In the genomic region with DNA sequence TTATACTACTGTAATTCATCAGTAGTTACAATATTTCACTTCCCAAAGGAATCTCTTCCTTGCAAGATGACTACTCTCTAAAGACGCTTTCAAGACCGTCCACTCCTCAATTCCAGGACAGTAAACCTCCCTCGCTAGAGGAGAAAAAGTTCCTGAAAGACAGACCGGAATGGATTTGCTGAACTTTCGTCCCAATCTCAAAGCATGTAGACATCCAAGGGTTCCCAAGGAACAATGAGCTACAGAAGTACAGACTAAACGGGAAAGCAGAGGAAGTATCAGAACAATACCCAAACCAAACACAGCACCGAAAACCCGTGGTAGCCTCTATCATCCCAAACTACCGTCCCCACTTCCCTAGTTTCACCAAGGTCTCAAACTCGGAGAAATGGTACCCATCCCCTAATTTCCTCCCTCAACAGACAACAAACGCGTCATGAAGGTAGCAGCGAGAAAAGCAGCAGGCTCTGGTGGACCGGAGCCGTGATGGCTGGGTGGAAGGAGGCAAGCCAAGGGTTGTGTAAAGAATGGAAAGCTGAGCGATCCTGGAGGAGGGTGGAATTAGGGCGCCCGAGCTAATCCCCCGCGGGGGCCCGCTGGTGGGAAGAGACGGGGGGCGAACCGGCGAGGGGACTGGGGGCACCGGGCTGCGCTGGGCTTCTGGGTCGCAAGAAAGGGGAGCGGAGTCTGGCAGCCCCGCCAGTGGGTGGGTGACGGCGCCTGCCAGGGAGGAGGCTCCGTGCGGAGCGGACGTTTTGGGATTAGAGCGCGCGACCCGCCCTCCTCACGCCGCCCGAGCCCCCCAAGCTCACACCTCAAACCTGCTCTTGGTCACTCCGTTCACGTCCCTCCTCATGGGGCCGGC, we compare ENCODE assay signal across 1 cellular context.
TF ChIP-seq lines count a peak whose summit lies in the region.

No MANE protein-coding gene starts in this region.

TF ChIP-seq in HepG2, 621 proteins besides CTCF, POLR2A, EP300 and RAD21 (continued from another document and continues in another):
- TF ChIP-seq, protein P1, sequence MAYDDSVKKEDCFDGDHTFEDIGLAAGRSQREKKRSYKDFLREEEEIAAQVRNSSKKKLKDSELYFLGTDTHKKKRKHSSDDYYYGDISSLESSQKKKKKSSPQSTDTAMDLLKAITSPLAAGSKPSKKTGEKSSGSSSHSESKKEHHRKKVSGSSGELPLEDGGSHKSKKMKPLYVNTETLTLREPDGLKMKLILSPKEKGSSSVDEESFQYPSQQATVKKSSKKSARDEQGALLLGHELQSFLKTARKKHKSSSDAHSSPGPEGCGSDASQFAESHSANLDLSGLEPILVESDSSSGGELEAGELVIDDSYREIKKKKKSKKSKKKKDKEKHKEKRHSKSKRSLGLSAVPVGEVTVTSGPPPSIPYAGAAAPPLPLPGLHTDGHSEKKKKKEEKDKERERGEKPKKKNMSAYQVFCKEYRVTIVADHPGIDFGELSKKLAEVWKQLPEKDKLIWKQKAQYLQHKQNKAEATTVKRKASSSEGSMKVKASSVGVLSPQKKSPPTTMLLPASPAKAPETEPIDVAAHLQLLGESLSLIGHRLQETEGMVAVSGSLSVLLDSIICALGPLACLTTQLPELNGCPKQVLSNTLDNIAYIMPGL (CRISPR knock-in tag; IDR thresholded peaks at IDR 0.05; ENCODE audit: borderline replicate concordance in 1 of 2, low read depth in 1 of 2): peak in 1 of 2 experiments; percentile 10; a peak in 2 of 4 replicates
- TF ChIP-seq ZNF788 (CRISPR knock-in tag; IDR thresholded peaks at IDR 0.05; ENCODE audit: borderline replicate concordance) (no peak; the same call in 1 of the 2 replicates), PAWR (CRISPR knock-in tag; IDR thresholded peaks at IDR 0.05; ENCODE audit: borderline replicate concordance) (peak; percentile 27; the same call in 1 of the 2 replicates), ZNF770 (CRISPR knock-in tag; IDR thresholded peaks at IDR 0.05) (no peak), ZNF672 (CRISPR knock-in tag; IDR thresholded peaks at IDR 0.05) (no peak), ZNF776 (CRISPR knock-in tag; IDR thresholded peaks at IDR 0.05) (no peak), PBX3 (CRISPR knock-in tag; IDR thresholded peaks at IDR 0.05; ENCODE audit: borderline replicate concordance) (no peak), TEAD3 (CRISPR knock-in tag; optimal IDR thresholded peaks at IDR 0.05; ENCODE audit: borderline replicate concordance) (no peak), SUZ12 (IDR thresholded peaks at IDR 0.05; ENCODE audit: low read depth, low read length) (no peak), BCLAF1 (IDR thresholded peaks at IDR 0.05) (no peak), ZBTB20 (CRISPR knock-in tag; IDR thresholded peaks at IDR 0.05; ENCODE audit: borderline replicate concordance, low read depth) (no peak), ZNF296 (CRISPR knock-in tag; conservative IDR thresholded peaks at IDR 0.05) (no peak), ZNF280D (CRISPR knock-in tag; IDR thresholded peaks at IDR 0.05) (peak; percentile 49; the same call in 1 of the 2 replicates), RFX3 (CRISPR knock-in tag; IDR thresholded peaks at IDR 0.05) (no peak), STAG1 (CRISPR knock-in tag; IDR thresholded peaks at IDR 0.05) (no peak), ZNF282 (IDR thresholded peaks at IDR 0.05; ENCODE audit: partially characterized antibody) (no peak), RCOR2 (CRISPR knock-in tag; IDR thresholded peaks at IDR 0.05) (no peak), ZNF598 (CRISPR knock-in tag; IDR thresholded peaks at IDR 0.05; ENCODE audit: borderline replicate concordance) (0 out of 2 replicates have a peak, but pooled peaks have one; percentile 19), ZSCAN25 (CRISPR knock-in tag; IDR thresholded peaks at IDR 0.05) (no peak), GMEB1 (CRISPR knock-in tag; IDR thresholded peaks at IDR 0.05; ENCODE audit: borderline replicate concordance) (no peak), ZNF207 (IDR thresholded peaks at IDR 0.05; ENCODE audit: borderline replicate concordance) (no peak), ZNF768 (CRISPR knock-in tag; IDR thresholded peaks at IDR 0.05) (peak; percentile 15; the same call in 1 of the 2 replicates), FOXA3 (CRISPR knock-in tag; IDR thresholded peaks at IDR 0.05) (no peak), GABPB1 (CRISPR knock-in tag; IDR thresholded peaks at IDR 0.05) (no peak), GLI4 (CRISPR knock-in tag; IDR thresholded peaks at IDR 0.05; ENCODE audit: borderline replicate concordance) (peak; percentile 58; the same call in 1 of the 2 replicates), FOXJ3 (CRISPR knock-in tag; IDR thresholded peaks at IDR 0.05; ENCODE audit: borderline replicate concordance) (0 out of 2 replicates have a peak, but pooled peaks have one; percentile 32), ZSCAN12 (CRISPR knock-in tag; IDR thresholded peaks at IDR 0.05) (0 out of 2 replicates have a peak, but pooled peaks have one; percentile 46), PHF5A (CRISPR knock-in tag; IDR thresholded peaks at IDR 0.05; ENCODE audit: low read depth, unreplicated experiment) (no peak)
- TF ChIP-seq, protein P2, sequence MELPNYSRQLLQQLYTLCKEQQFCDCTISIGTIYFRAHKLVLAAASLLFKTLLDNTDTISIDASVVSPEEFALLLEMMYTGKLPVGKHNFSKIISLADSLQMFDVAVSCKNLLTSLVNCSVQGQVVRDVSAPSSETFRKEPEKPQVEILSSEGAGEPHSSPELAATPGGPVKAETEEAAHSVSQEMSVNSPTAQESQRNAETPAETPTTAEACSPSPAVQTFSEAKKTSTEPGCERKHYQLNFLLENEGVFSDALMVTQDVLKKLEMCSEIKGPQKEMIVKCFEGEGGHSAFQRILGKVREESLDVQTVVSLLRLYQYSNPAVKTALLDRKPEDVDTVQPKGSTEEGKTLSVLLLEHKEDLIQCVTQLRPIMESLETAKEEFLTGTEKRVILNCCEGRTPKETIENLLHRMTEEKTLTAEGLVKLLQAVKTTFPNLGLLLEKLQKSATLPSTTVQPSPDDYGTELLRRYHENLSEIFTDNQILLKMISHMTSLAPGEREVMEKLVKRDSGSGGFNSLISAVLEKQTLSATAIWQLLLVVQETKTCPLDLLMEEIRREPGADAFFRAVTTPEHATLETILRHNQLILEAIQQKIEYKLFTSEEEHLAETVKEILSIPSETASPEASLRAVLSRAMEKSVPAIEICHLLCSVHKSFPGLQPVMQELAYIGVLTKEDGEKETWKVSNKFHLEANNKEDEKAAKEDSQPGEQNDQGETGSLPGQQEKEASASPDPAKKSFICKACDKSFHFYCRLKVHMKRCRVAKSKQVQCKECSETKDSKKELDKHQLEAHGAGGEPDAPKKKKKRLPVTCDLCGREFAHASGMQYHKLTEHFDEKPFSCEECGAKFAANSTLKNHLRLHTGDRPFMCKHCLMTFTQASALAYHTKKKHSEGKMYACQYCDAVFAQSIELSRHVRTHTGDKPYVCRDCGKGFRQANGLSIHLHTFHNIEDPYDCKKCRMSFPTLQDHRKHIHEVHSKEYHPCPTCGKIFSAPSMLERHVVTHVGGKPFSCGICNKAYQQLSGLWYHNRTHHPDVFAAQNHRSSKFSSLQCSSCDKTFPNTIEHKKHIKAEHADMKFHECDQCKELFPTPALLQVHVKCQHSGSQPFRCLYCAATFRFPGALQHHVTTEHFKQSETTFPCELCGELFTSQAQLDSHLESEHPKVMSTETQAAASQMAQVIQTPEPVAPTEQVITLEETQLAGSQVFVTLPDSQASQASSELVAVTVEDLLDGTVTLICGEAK (IDR thresholded peaks at IDR 0.05): no peak
- TF ChIP-seq, protein P2 (CRISPR knock-in tag; IDR thresholded peaks at IDR 0.05): no peak
